Comparison of ENCODE assay signal across 2 cellular contexts in the genomic region with DNA sequence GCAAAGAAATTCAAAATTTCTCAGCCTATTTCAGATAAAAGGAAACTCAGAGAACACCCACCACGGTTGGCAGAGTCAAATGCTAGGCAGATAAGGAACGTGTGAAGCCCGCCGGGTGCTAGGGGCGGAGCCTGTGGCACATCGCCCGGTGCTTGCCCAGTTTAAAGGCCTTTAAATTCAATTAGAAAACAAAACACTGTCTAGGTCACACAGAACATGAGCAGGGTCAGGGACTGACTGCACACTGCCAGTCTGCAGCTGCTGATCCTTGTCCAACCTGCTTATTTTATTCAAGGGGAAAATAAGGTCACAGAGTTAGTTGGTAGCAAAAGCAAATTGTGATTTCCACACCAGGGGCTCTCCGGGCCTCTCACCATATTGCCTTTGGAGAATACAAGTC.
TF ChIP-seq lines count a peak whose summit lies in the region.

No MANE protein-coding gene starts in this region.

TF ChIP-seq in WTC11, 78 proteins besides CTCF, POLR2A, EP300 and RAD21 (continued from another document):
- TF ChIP-seq, protein P1, sequence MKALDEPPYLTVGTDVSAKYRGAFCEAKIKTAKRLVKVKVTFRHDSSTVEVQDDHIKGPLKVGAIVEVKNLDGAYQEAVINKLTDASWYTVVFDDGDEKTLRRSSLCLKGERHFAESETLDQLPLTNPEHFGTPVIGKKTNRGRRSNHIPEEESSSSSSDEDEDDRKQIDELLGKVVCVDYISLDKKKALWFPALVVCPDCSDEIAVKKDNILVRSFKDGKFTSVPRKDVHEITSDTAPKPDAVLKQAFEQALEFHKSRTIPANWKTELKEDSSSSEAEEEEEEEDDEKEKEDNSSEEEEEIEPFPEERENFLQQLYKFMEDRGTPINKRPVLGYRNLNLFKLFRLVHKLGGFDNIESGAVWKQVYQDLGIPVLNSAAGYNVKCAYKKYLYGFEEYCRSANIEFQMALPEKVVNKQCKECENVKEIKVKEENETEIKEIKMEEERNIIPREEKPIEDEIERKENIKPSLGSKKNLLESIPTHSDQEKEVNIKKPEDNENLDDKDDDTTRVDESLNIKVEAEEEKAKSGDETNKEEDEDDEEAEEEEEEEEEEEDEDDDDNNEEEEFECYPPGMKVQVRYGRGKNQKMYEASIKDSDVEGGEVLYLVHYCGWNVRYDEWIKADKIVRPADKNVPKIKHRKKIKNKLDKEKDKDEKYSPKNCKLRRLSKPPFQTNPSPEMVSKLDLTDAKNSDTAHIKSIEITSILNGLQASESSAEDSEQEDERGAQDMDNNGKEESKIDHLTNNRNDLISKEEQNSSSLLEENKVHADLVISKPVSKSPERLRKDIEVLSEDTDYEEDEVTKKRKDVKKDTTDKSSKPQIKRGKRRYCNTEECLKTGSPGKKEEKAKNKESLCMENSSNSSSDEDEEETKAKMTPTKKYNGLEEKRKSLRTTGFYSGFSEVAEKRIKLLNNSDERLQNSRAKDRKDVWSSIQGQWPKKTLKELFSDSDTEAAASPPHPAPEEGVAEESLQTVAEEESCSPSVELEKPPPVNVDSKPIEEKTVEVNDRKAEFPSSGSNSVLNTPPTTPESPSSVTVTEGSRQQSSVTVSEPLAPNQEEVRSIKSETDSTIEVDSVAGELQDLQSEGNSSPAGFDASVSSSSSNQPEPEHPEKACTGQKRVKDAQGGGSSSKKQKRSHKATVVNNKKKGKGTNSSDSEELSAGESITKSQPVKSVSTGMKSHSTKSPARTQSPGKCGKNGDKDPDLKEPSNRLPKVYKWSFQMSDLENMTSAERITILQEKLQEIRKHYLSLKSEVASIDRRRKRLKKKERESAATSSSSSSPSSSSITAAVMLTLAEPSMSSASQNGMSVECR (CRISPR knock-in tag; IDR thresholded peaks at IDR 0.05; ENCODE audit: borderline replicate concordance): no peak
- TF ChIP-seq SMAD4 (CRISPR knock-in tag; IDR thresholded peaks at IDR 0.05) (no peak), NR2C2 (CRISPR knock-in tag; IDR thresholded peaks at IDR 0.05) (no peak), NFE2L1 (CRISPR knock-in tag; IDR thresholded peaks at IDR 0.05) (no peak), ZNF416 (CRISPR knock-in tag; IDR thresholded peaks at IDR 0.05) (no peak), CREM (CRISPR knock-in tag; IDR thresholded peaks at IDR 0.05) (no peak), ZNF263 (CRISPR knock-in tag; IDR thresholded peaks at IDR 0.05; ENCODE audit: low read depth) (no peak), ZNF423 (CRISPR knock-in tag; IDR thresholded peaks at IDR 0.05) (no peak), NR1H2 (CRISPR knock-in tag; IDR thresholded peaks at IDR 0.05) (no peak), ZNF317 (CRISPR knock-in tag; IDR thresholded peaks at IDR 0.05; ENCODE audit: borderline replicate concordance, low read depth) (no peak)
- TF ChIP-seq, protein P2, sequence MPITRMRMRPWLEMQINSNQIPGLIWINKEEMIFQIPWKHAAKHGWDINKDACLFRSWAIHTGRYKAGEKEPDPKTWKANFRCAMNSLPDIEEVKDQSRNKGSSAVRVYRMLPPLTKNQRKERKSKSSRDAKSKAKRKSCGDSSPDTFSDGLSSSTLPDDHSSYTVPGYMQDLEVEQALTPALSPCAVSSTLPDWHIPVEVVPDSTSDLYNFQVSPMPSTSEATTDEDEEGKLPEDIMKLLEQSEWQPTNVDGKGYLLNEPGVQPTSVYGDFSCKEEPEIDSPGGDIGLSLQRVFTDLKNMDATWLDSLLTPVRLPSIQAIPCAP (CRISPR knock-in tag; IDR thresholded peaks at IDR 0.05): no peak

TF ChIP-seq in liver, 16 proteins besides CTCF, POLR2A, EP300 and RAD21 (continued from another document):
- TF ChIP-seq NR2F2 (IDR thresholded peaks at IDR 0.05) (peak; percentile 66), HNF4G (IDR thresholded peaks at IDR 0.05) (no peak), HNF4A (conservative IDR thresholded peaks at IDR 0.05) (peak; percentile 72 to 79), FOXA2 (IDR thresholded peaks at IDR 0.05) (no peak), RXRA (IDR thresholded peaks at IDR 0.05) (peak; percentile 93)
- TF ChIP-seq, protein P3, sequence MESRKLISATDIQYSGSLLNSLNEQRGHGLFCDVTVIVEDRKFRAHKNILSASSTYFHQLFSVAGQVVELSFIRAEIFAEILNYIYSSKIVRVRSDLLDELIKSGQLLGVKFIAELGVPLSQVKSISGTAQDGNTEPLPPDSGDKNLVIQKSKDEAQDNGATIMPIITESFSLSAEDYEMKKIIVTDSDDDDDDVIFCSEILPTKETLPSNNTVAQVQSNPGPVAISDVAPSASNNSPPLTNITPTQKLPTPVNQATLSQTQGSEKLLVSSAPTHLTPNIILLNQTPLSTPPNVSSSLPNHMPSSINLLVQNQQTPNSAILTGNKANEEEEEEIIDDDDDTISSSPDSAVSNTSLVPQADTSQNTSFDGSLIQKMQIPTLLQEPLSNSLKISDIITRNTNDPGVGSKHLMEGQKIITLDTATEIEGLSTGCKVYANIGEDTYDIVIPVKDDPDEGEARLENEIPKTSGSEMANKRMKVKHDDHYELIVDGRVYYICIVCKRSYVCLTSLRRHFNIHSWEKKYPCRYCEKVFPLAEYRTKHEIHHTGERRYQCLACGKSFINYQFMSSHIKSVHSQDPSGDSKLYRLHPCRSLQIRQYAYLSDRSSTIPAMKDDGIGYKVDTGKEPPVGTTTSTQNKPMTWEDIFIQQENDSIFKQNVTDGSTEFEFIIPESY (IDR thresholded peaks at IDR 0.05): peak; percentile 66
